27 cellular contexts compared by ENCODE assay signal in the genomic region with DNA sequence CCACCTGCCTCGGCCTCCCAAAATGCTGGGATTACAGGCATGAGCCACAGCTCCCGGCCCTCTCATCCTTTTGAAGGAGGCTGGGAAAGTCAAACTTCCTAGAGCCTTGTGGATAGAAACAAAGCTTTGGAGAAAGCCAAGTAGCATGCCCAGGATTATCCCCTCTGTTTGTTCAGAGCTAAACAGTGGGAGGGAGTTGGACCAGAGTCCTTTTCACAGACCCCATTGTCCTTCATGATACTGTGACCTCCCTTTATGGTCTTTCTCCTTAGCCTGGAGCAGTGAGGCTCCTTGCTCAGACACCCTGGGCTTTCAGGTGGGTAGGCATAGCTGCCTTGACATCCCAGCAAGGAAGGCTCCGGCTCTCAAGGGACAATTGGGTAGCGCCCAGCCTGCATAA. TPM values are rescaled to one million over a fixed set of nuclear protein-coding genes. Genes with fewer than 3 reads are reported as not detected.
"Had no signal": no experiment of that assay in that cellular context is flagged by ENCODE, and none has a peak within 500 bp of the region (broad histone marks: within the 10 kb centered on the region; RNA-seq: fewer than 3 reads in every experiment).

No MANE protein-coding gene starts in this region.

- H3K36me3 ChIP-seq: heart right ventricle, spleen had no signal

- H3K9me3 ChIP-seq: heart right ventricle, mucosa of descending colon, psoas muscle, spleen had no signal

- DNase-seq: dermis blood vessel endothelial cell; effector CD4-positive, alpha-beta T cell; heart right ventricle; hypothalamus; kidney glomerular epithelial cell; mammary epithelial cell; mucosa of descending colon; occipital lobe; psoas muscle; retina; spleen; stimulated activated CD4-positive, alpha-beta T cell treated with anti-CD3 and anti-CD28 coated beads, Interleukin-2, amount 100 ng/mL, for 24 hours; stimulated activated CD4-positive, alpha-beta T cell treated with anti-CD3 and anti-CD28 coated beads, Interleukin-4, amount 100 ng/mL, for 4 hours; stimulated activated naive B cell treated with anti-CD40 and anti-IgM and Interleukin-4, amounts not matched to agents 10 μg/mL and 1 μg/mL and 100 μg/mL, for 72 hours; stimulated activated naive CD8-positive, alpha-beta T cell treated with anti-CD3 and anti-CD28 coated beads, Interleukin-15, amount 100 ng/mL, for 72 hours had no signal

- H3K9ac ChIP-seq: parathyroid adenoma had no signal

- H3K4me1 ChIP-seq: psoas muscle, spleen had no signal

- H3K4me3 ChIP-seq: heart right ventricle, mucosa of descending colon, psoas muscle, spleen had no signal

- H3K27me3 ChIP-seq: heart right ventricle had no signal

- H3K27ac ChIP-seq: heart right ventricle, parathyroid adenoma, psoas muscle, spleen had no signal

- ATAC-seq: heart right ventricle; left lobe of liver; mucosa of descending colon; natural killer cell treated with Interleukin-12 subunit alpha and Interleukin-12 subunit beta and Interleukin-15 and Interleukin-18, amount 100 ng/mL, for 72 hours; psoas muscle; sciatic nerve; stimulated activated naive B cell treated with anti-CD40 and anti-IgM and Interleukin-4, amounts not matched to agents 10 μg/mL and 1 μg/mL and 100 μg/mL, for 72 hours; stimulated activated naive CD8-positive, alpha-beta T cell treated with anti-CD3 and anti-CD28 coated beads, Interleukin-15, amount 100 ng/mL, for 72 hours had no signal

- H2AFZ ChIP-seq: parathyroid adenoma had no signal

RNA-seq across cellular contexts. Expression of a gene that starts 31.1 kb away (rescaled TPM):
- total RNA-seq: dermis blood vessel endothelial cell; frontal cortex; glomerular endothelial cell; heart right ventricle; left lobe of liver; lower leg skin; mammary epithelial cell; mucosa of descending colon; myocyte; natural killer cell treated with Interleukin-12 subunit alpha and Interleukin-12 subunit beta and Interleukin-15 and Interleukin-18, amount 100 ng/mL, for 72 hours; occipital lobe; psoas muscle; sciatic nerve; skeletal muscle tissue; spleen; subcutaneous adipose tissue had no signal
- polyA plus RNA-seq: esophagus, heart right ventricle, mammary epithelial cell, psoas muscle, spleen, thymus had no signal
